In the genomic region with DNA sequence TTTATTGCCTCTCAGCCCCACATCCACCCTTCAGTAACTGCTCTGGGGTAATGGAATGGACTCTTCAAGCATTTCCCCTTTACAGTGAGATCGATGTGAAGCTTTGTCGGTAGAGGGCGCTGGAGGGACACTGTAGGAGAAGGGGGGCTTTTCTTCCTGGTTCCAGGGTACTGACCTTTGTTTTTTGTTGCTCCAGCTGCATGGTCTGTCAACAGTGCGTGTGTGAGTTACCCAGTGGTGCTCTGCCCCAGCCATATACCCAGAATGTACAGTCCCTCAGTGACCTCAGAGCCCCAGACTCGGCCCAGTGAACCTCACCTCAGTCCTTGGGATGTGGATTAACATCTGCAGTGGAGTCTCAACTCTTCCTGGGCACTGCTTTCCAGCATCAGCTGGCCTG, we compare ENCODE assay signal across 8 cellular contexts.
DNase-seq lines count a peak whose midpoint lies in the region; ATAC-seq, FAIRE-seq and TF ChIP-seq lines count a peak whose summit lies in the region.

No MANE protein-coding gene starts in this region.

- peak; percentile 53 for TF ChIP-seq CTCF in A549 (IDR thresholded peaks at IDR 0.05)
- TF ChIP-seq CTCF in GM10266 (IDR thresholded peaks at IDR 0.05; ENCODE audit: control insufficient read depth, insufficient read depth, low read depth, missing control alignments): peak; percentile 77
- TF ChIP-seq CTCF in fibroblast of the aortic adventitia (IDR thresholded peaks at IDR 0.05; ENCODE audit: insufficient read depth, low read length): peak; percentile 91
- peak in 3 of 4 donors; percentile 11 to 42 (median 25) for TF ChIP-seq CTCF in pancreas (IDR thresholded peaks at IDR 0.05)

- CTCF ChIA-PET in A549 (lab: Yijun Ruan, JAX): interaction anchor here (0.8 to 5.2 kb wide), 12 partner anchors 9 to 295 kb away, joined by 3 to 23 read pairs (median 4); no protein-coding TSS in a partner anchor

- WGBS in A549 (ENCODE audit: missing lambda C conversion rate): 28% methylated on average over 5 of the region's 5 CpGs
- 45 to 54% methylated on average over 5 of the region's 5 CpGs for WGBS in pancreas, 2 donors

- TF ChIP-seq POLR2A in A549 (IDR thresholded peaks at IDR 0.05; ENCODE audit: low read length): no peak

- intact Hi-C loops in pancreas (cut with DNase I): loop anchor here in 1 of 3 donors (10.0 kb wide), 1 partner anchor 267 kb away; no protein-coding TSS in a partner anchor

- POLR2A ChIA-PET in A549 (lab: Yijun Ruan, JAX): no interaction called here

- H3K27me3 ChIP-seq in pancreas: no peaks in the 10 kb centered on the region

- no peaks in the 10 kb centered on the region for H3K9me3 ChIP-seq in A549
- no peaks in the 10 kb centered on the region for H3K9me3 ChIP-seq in pancreas

- no peak overlapping the region for H3K4me2 ChIP-seq in A549

- peak; percentile 67 to 84 for TF ChIP-seq RAD21 in A549 (conservative IDR thresholded peaks at IDR 0.05 in 1 of 2, IDR thresholded peaks at IDR 0.05 in 1 of 2)

- FAIRE-seq in A549 (lab: Jason Lieb, UNC): no peak
- no peak for FAIRE-seq in pancreas (lab: Jason Lieb, UNC)

- no peaks in the 10 kb centered on the region for H3K4me1 ChIP-seq in A549
- H3K4me1 ChIP-seq in pancreas: no peaks in the 10 kb centered on the region

- DNase-seq in A549 (ENCODE audit: low read depth in 1 of 2, low spot score in 1 of 2) (peak; percentile 38 to 47), GM10266 (ENCODE audit: extremely low spot score) (peak; percentile 53), NAMALWA (ENCODE audit: low spot score) (peak; percentile 89), UCSD-AML1 (lab: John Stamatoyannopoulos, UW; ENCODE audit: unreplicated experiment) (peak; percentile 44), fibroblast of the aortic adventitia (ENCODE audit: low read depth) (peak; percentile 78), pancreas (peak in 2 of 6 donors; percentile 21 to 39)

- ATAC-seq in A549 (peak; percentile 74 to 88; a peak in 4 of 6 replicates), pancreas (peak in 3 of 4 donors; percentile 63 to 74 (median 65)), GM18517 (IDR thresholded peaks at IDR 0.05; ENCODE audit: unreplicated experiment) (no peak), HG02759 (IDR thresholded peaks at IDR 0.05; ENCODE audit: unreplicated experiment) (no peak)

- H3K4me3 ChIP-seq in A549 (no peak overlapping the region), fibroblast of the aortic adventitia (ENCODE audit: low read depth, low read length) (no peak overlapping the region), pancreas (no peak overlapping the region)

- TF ChIP-seq EP300 in A549 (IDR thresholded peaks at IDR 0.05): no peak

- H3K36me3 ChIP-seq in pancreas: no peaks in the 10 kb centered on the region

- H3K27ac ChIP-seq in A549 (no peak overlapping the region), pancreas (no peak overlapping the region)

TF ChIP-seq in A549, 52 proteins besides CTCF, POLR2A, EP300 and RAD21:
- TF ChIP-seq SMC3 (IDR thresholded peaks at IDR 0.05) (peak; percentile 56; the same call in 1 of the 3 replicates), CHD2 (IDR thresholded peaks at IDR 0.05; ENCODE audit: low read length, partially characterized antibody) (no peak), KDM5A (IDR thresholded peaks at IDR 0.05) (no peak)

Comparison
In these comparisons a context has a peak if more than half of its experiments do, and no peak if none do; other contexts are left out.
1. ATAC-seq: peak in A549 (2 of 2) and pancreas (3 of 4); none in GM18517 (single experiment) and HG02759 (single experiment).
2. CTCF ChIP-seq: peak in every context shown above with its lines; median percentile 91 in fibroblast of the aortic adventitia; 77 in GM10266; 53 in A549; 25 in pancreas.